12 cellular contexts compared by ENCODE assay signal in the genomic region with DNA sequence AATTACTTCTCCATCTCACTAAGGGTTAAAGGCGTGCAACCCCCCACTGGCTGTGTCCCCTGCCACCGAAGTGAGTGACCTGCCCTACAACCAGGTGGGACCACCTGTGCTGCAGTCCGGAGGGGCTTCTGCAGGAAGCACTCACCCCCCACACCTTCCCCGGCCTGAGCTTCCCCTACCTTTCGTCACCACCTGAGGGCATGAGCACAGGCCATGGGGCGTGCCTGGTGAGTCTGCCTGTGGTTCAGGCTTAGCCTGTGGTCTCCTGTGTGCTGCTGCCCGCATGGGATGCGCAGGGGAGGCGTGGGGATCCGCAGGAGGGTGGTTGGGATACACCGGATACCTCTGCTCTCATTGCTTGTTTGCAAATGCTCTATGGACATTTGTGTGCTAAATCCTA. TPM values are rescaled to one million over a fixed set of nuclear protein-coding genes. Genes with fewer than 3 reads are reported as not detected.
DNase-seq lines count a peak whose midpoint lies in the region; ATAC-seq and TF ChIP-seq lines count a peak whose summit lies in the region.
"Had no signal": no experiment of that assay in that cellular context is flagged by ENCODE, and none has a peak within 500 bp of the region (broad histone marks: within the 10 kb centered on the region; RNA-seq: fewer than 3 reads in every experiment).

No MANE protein-coding gene starts in this region.

- H3K36me3 Mint-ChIP-seq in natural killer cell treated with Interleukin-12 subunit alpha and Interleukin-12 subunit beta and Interleukin-15 and Interleukin-18, amount 100 ng/mL, for 72 hours = no peaks in the 10 kb centered on the region

- intact Hi-C loops in left cardiac atrium (cut with DNase I) = no loop called here

- peaks cover 0 to 48% of the 10 kb centered on the region in 2 donors for H3K4me1 ChIP-seq in right atrium auricular region

- no peaks in the 10 kb centered on the region for H3K9me3 Mint-ChIP-seq in natural killer cell treated with Interleukin-12 subunit alpha and Interleukin-12 subunit beta and Interleukin-15 and Interleukin-18, amount 100 ng/mL, for 72 hours

- H3K27me3 ChIP-seq in right atrium auricular region = no peaks in the 10 kb centered on the region
- H3K27me3 ChIP-seq: cardiac muscle cell had no signal

- H3K36me3 ChIP-seq in right atrium auricular region = peaks cover 56% of the 10 kb centered on the region

- H3K4me3 ChIP-seq in right atrium auricular region (no peak overlapping the region), epithelial cell of esophagus (ENCODE audit: low read length) (no peak overlapping the region)
- H3K4me3 ChIP-seq: cardiac muscle cell had no signal

- peak; percentile 54 for DNase-seq in right atrium auricular region (ENCODE audit: low spot score)
- DNase-seq in left cardiac atrium = no peak
- DNase-seq in epithelial cell of esophagus (ENCODE audit: low read depth) = no peak
- DNase-seq in natural killer cell treated with Interleukin-12 subunit alpha and Interleukin-12 subunit beta and Interleukin-15 and Interleukin-18, amount 100 ng/mL, for 72 hours (ENCODE audit: low spot score) = no peak
- DNase-seq in anterior cingulate cortex (lab: John Stamatoyannopoulos, UW) = no peak
- DNase-seq: NCI-H510A, SHP77 had no signal

- no peaks in the 10 kb centered on the region for H3K9me3 ChIP-seq in right atrium auricular region

- TF ChIP-seq CTCF in right atrium auricular region (IDR thresholded peaks at IDR 0.05) = no peak
- peak; percentile 4 for TF ChIP-seq CTCF in epithelial cell of esophagus (IDR thresholded peaks at IDR 0.05; ENCODE audit: insufficient read depth, low read depth, low read length, missing control alignments)

- H3K27me3 Mint-ChIP-seq in natural killer cell treated with Interleukin-12 subunit alpha and Interleukin-12 subunit beta and Interleukin-15 and Interleukin-18, amount 100 ng/mL, for 72 hours = no peaks in the 10 kb centered on the region

- H3K27ac ChIP-seq in right atrium auricular region = peak overlapping the region; percentile 71 to 81
- H3K27ac ChIP-seq: neutrophil had no signal

- ATAC-seq in left cardiac atrium (no peak), GM18909 (IDR thresholded peaks at IDR 0.05; ENCODE audit: poor library complexity, unreplicated experiment) (no peak), HG03196 (IDR thresholded peaks at IDR 0.05; ENCODE audit: unreplicated experiment) (no peak), HG03095 (IDR thresholded peaks at IDR 0.05; ENCODE audit: unreplicated experiment) (no peak)
- no peak for ATAC-seq in natural killer cell treated with Interleukin-12 subunit alpha and Interleukin-12 subunit beta and Interleukin-15 and Interleukin-18, amount 100 ng/mL, for 72 hours

- H3K4me1 Mint-ChIP-seq in natural killer cell treated with Interleukin-12 subunit alpha and Interleukin-12 subunit beta and Interleukin-15 and Interleukin-18, amount 100 ng/mL, for 72 hours (ENCODE audit: low read depth in 2 of 2) = peaks cover 0 to 8% of the 10 kb centered on the region in 2 donors

- H3K27ac Mint-ChIP-seq in natural killer cell treated with Interleukin-12 subunit alpha and Interleukin-12 subunit beta and Interleukin-15 and Interleukin-18, amount 100 ng/mL, for 72 hours = peak overlapping the region; percentile 1 to 29

- no peak overlapping the region for H3K4me3 Mint-ChIP-seq in natural killer cell treated with Interleukin-12 subunit alpha and Interleukin-12 subunit beta and Interleukin-15 and Interleukin-18, amount 100 ng/mL, for 72 hours

RNA-seq across cellular contexts. Expression of a gene that starts 46.0 kb away (rescaled TPM):
- total RNA-seq in right atrium auricular region = 1 to 10 TPM; 4.1 TPM
- 1 to 10 TPM; 5.9 to 7.3 TPM for total RNA-seq in left cardiac atrium
- 1 to 10 TPM; 4.7 to 8.5 TPM for total RNA-seq in natural killer cell treated with Interleukin-12 subunit alpha and Interleukin-12 subunit beta and Interleukin-15 and Interleukin-18, amount 100 ng/mL, for 72 hours
